17 cellular contexts compared by ENCODE assay signal in the genomic region with DNA sequence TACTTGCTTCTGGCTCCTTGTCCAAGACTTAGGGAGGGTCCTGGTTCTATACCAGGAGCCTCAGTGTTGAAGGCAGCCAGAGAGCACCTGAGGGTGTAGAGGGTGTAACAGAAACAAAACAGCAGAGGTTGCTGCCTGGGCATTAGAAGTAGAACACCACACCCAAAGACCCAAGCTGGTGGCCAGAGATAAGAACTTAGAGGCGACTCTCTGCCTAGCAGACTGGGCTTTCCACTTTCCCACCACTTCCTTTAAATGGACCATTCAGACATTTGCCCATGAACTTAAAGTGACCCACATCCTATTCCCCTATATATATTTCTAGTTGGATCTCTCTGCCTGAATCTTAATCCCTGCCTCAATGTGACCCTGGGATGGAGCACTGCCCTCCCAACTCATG.
"Had no signal": no experiment of that assay in that cellular context is flagged by ENCODE, and none has a peak within 500 bp of the region (broad histone marks: within the 10 kb centered on the region; RNA-seq: fewer than 3 reads in every experiment).

No MANE protein-coding gene starts in this region.

- DNase-seq: effector memory CD8-positive, alpha-beta T cell; esophagus squamous epithelium; foreskin fibroblast; left colon; left ventricle myocardium superior; mesendoderm; naive B cell; spleen; stimulated activated CD4-positive, alpha-beta T cell treated with anti-CD3 and anti-CD28 coated beads, Interleukin-15, amount 100 ng/mL, for 24 hours; stimulated activated CD4-positive, alpha-beta T cell treated with anti-CD3 and anti-CD28 coated beads, Interleukin-1b, Interleukin-23, amount 100 ng/mL, for 48 hours; stimulated activated CD4-positive, alpha-beta T cell treated with anti-CD3 and anti-CD28 coated beads, Interleukin-4, amount 100 ng/mL, for 24 hours; stimulated activated naive B cell treated with anti-CD40 and anti-IgM and Interleukin-4, amounts not matched to agents 10 μg/mL and 1 μg/mL and 100 μg/mL, for 72 hours; stomach; substantia nigra; trophoblast cell had no signal

- ATAC-seq: effector memory CD8-positive, alpha-beta T cell; gastroesophageal sphincter; left colon; left ventricle myocardium superior; sciatic nerve; stimulated activated naive B cell treated with anti-CD40 and anti-IgM and Interleukin-4, amounts not matched to agents 10 μg/mL and 1 μg/mL and 100 μg/mL, for 72 hours had no signal
